In the genomic region with DNA sequence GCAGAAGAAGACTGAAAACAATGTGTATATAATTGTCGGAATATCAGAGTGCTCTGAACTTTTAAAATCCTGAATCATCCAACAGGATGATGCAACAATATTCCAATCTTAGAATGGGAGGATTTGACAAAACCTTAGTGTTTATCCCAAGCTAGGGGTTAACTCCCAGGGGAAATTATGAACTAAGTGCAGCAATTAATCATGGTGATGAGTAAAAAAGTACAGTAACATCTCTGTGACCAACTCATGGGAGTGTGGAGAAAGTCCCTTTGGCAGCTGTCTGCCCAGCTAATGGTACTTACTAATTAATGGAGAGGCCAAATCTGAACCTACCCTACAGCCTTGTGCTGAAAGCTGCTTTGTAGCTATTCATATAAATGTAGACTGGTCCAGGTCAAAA, we compare ENCODE assay signal across 1 cellular context.
TF ChIP-seq lines count a peak whose summit lies in the region.

No MANE protein-coding gene starts in this region.

TF ChIP-seq in GM12878, 131 proteins besides CTCF, POLR2A, EP300 and RAD21 (continued from another document):
- no peak for TF ChIP-seq ZNF592 (IDR thresholded peaks at IDR 0.05)
- TF ChIP-seq ZNF274 (IDR thresholded peaks at IDR 0.05; ENCODE audit: insufficient read depth, insufficient read length): no peak
- no peak for TF ChIP-seq ASH2L (IDR thresholded peaks at IDR 0.05; ENCODE audit: borderline replicate concordance, low read depth)
- no peak for TF ChIP-seq NFXL1 (IDR thresholded peaks at IDR 0.05; ENCODE audit: borderline replicate concordance)
- no peak for TF ChIP-seq HDAC6 (IDR thresholded peaks at IDR 0.05; ENCODE audit: unreplicated experiment)
- TF ChIP-seq NR2F1 (conservative IDR thresholded peaks at IDR 0.05): no peak
- TF ChIP-seq MYB (IDR thresholded peaks at IDR 0.05; ENCODE audit: borderline replicate concordance, low read depth, low read length): no peak
- TF ChIP-seq CBFB (IDR thresholded peaks at IDR 0.05; ENCODE audit: low read depth): no peak
- no peak for TF ChIP-seq SREBF2 (IDR thresholded peaks at IDR 0.05; ENCODE audit: low read length)
- TF ChIP-seq ATF7 (IDR thresholded peaks at IDR 0.05; ENCODE audit: low read depth): no peak
- no peak for TF ChIP-seq PAX5 (IDR thresholded peaks at IDR 0.05; ENCODE audit: borderline replicate concordance, low read depth, low read length)
- no peak for TF ChIP-seq CREB1 (IDR thresholded peaks at IDR 0.05; ENCODE audit: low read depth)
